Comparison of ENCODE assay signal across 1 cellular context in genomic region chr1:21022279-21023040, GRCh38.
TF ChIP-seq lines count a peak whose summit lies in the region.

No MANE protein-coding gene starts in this region.

TF ChIP-seq in HepG2, 621 proteins besides CTCF, POLR2A, EP300 and RAD21 (continued from another document and continues in another):
- TF ChIP-seq, protein P1, sequence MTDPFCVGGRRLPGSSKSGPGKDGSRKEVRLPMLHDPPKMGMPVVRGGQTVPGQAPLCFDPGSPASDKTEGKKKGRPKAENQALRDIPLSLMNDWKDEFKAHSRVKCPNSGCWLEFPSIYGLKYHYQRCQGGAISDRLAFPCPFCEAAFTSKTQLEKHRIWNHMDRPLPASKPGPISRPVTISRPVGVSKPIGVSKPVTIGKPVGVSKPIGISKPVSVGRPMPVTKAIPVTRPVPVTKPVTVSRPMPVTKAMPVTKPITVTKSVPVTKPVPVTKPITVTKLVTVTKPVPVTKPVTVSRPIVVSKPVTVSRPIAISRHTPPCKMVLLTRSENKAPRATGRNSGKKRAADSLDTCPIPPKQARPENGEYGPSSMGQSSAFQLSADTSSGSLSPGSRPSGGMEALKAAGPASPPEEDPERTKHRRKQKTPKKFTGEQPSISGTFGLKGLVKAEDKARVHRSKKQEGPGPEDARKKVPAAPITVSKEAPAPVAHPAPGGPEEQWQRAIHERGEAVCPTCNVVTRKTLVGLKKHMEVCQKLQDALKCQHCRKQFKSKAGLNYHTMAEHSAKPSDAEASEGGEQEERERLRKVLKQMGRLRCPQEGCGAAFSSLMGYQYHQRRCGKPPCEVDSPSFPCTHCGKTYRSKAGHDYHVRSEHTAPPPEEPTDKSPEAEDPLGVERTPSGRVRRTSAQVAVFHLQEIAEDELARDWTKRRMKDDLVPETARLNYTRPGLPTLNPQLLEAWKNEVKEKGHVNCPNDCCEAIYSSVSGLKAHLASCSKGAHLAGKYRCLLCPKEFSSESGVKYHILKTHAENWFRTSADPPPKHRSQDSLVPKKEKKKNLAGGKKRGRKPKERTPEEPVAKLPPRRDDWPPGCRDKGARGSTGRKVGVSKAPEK (CRISPR knock-in tag; IDR thresholded peaks at IDR 0.05; ENCODE audit: borderline replicate concordance): no peak
- TF ChIP-seq ZSCAN9 (CRISPR knock-in tag; IDR thresholded peaks at IDR 0.05; ENCODE audit: borderline replicate concordance) (peak; percentile 68), ZNF761 (CRISPR knock-in tag; conservative IDR thresholded peaks at IDR 0.05) (0 out of 2 replicates have a peak, but pooled peaks have one; percentile 45), ZNF224 (CRISPR knock-in tag; IDR thresholded peaks at IDR 0.05) (no peak), ZFP36L2 (CRISPR knock-in tag; IDR thresholded peaks at IDR 0.05) (no peak), NCOR1 (IDR thresholded peaks at IDR 0.05; ENCODE audit: borderline replicate concordance, low read length) (peak; percentile 19; the same call in 1 of the 2 replicates), SYNCRIP (IDR thresholded peaks at IDR 0.05; ENCODE audit: insufficient read depth, low read depth, low read length) (no peak), PREB (CRISPR knock-in tag; IDR thresholded peaks at IDR 0.05) (no peak), E2F2 (CRISPR knock-in tag; IDR thresholded peaks at IDR 0.05; ENCODE audit: borderline replicate concordance) (no peak), ESRRA (CRISPR knock-in tag; IDR thresholded peaks at IDR 0.05; ENCODE audit: low read depth) (0 out of 2 replicates have a peak, but pooled peaks have one; percentile 22), ARID5B (CRISPR knock-in tag; IDR thresholded peaks at IDR 0.05) (peak; percentile 91), EEA1 (CRISPR knock-in tag; IDR thresholded peaks at IDR 0.05; ENCODE audit: borderline replicate concordance) (no peak), KDM3A (CRISPR knock-in tag; IDR thresholded peaks at IDR 0.05; ENCODE audit: low read depth) (peak; percentile 49; the same call in 1 of the 2 replicates), GFI1 (CRISPR knock-in tag; IDR thresholded peaks at IDR 0.05; ENCODE audit: borderline replicate concordance) (no peak), ZIK1 (CRISPR knock-in tag; IDR thresholded peaks at IDR 0.05; ENCODE audit: borderline replicate concordance, low read depth) (no peak), ZNF598 (CRISPR knock-in tag; IDR thresholded peaks at IDR 0.05; ENCODE audit: borderline replicate concordance) (no peak), RBM22 (optimal IDR thresholded peaks at IDR 0.05; ENCODE audit: low read length) (no peak), ZNF841 (CRISPR knock-in tag; IDR thresholded peaks at IDR 0.05; ENCODE audit: borderline replicate concordance) (no peak), TEAD3 (CRISPR knock-in tag; optimal IDR thresholded peaks at IDR 0.05; ENCODE audit: borderline replicate concordance) (peak; percentile 41), STAT6 (CRISPR knock-in tag; IDR thresholded peaks at IDR 0.05; ENCODE audit: borderline replicate concordance) (no peak), ZNF619 (CRISPR knock-in tag; IDR thresholded peaks at IDR 0.05) (no peak), ZNF652 (CRISPR knock-in tag; IDR thresholded peaks at IDR 0.05; ENCODE audit: borderline replicate concordance, low read depth) (peak; percentile 72; the same call in 1 of the 2 replicates), ZNF720 (CRISPR knock-in tag; IDR thresholded peaks at IDR 0.05) (no peak), ZNF704 (CRISPR knock-in tag; IDR thresholded peaks at IDR 0.05; ENCODE audit: borderline replicate concordance) (no peak), SMARCC2 (IDR thresholded peaks at IDR 0.05) (no peak), MLLT10 (CRISPR knock-in tag; IDR thresholded peaks at IDR 0.05) (no peak), CREB3 (CRISPR knock-in tag; IDR thresholded peaks at IDR 0.05) (no peak), ZNF18 (CRISPR knock-in tag; IDR thresholded peaks at IDR 0.05; ENCODE audit: insufficient replicate concordance) (peak; percentile 68), ELF4 (CRISPR knock-in tag; IDR thresholded peaks at IDR 0.05; ENCODE audit: borderline replicate concordance) (peak; percentile 73; the same call in 1 of the 2 replicates), GPN1 (CRISPR knock-in tag; IDR thresholded peaks at IDR 0.05; ENCODE audit: borderline replicate concordance) (no peak), ZNF367 (CRISPR knock-in tag; IDR thresholded peaks at IDR 0.05; ENCODE audit: borderline replicate concordance) (no peak), IKZF1 (IDR thresholded peaks at IDR 0.05) (no peak), ZNF782 (CRISPR knock-in tag; IDR thresholded peaks at IDR 0.05; ENCODE audit: borderline replicate concordance) (no peak), ZNF20 (CRISPR knock-in tag; IDR thresholded peaks at IDR 0.05) (no peak), CBFB (CRISPR knock-in tag; IDR thresholded peaks at IDR 0.05) (no peak), KDM5B (CRISPR knock-in tag; IDR thresholded peaks at IDR 0.05; ENCODE audit: borderline replicate concordance) (no peak)
- TF ChIP-seq, protein P2, sequence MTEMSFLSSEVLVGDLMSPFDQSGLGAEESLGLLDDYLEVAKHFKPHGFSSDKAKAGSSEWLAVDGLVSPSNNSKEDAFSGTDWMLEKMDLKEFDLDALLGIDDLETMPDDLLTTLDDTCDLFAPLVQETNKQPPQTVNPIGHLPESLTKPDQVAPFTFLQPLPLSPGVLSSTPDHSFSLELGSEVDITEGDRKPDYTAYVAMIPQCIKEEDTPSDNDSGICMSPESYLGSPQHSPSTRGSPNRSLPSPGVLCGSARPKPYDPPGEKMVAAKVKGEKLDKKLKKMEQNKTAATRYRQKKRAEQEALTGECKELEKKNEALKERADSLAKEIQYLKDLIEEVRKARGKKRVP (CRISPR knock-in tag; IDR thresholded peaks at IDR 0.05): peak in 1 of 2 experiments; percentile 60; a peak in 2 of 4 replicates
